Comparison of ENCODE assay signal across 1 cellular context in genomic region chr1:220094016-220094911, GRCh38.
TF ChIP-seq lines count a peak whose summit lies in the region.

IARS2 (plus strand) TSS chr1:220094132; CDS start chr1:220094217, 85 bp downstream.

TF ChIP-seq in HepG2, 621 proteins besides CTCF, POLR2A, EP300 and RAD21 (continued from another document and continues in another):
- TF ChIP-seq ZBTB26 (CRISPR knock-in tag; IDR thresholded peaks at IDR 0.05; ENCODE audit: borderline replicate concordance), result no peak
- TF ChIP-seq KDM2A (CRISPR knock-in tag; IDR thresholded peaks at IDR 0.05; ENCODE audit: borderline replicate concordance, low read depth), result peak; percentile 87
- TF ChIP-seq SETDB1 (CRISPR knock-in tag; IDR thresholded peaks at IDR 0.05; ENCODE audit: borderline replicate concordance), result no peak
- TF ChIP-seq HMG20B (CRISPR knock-in tag; conservative IDR thresholded peaks at IDR 0.05), result no peak
- TF ChIP-seq HDAC6 (IDR thresholded peaks at IDR 0.05; ENCODE audit: low read depth, low read length), result no peak
- 0 out of 2 replicates have a peak, but pooled peaks have one; percentile 36 for TF ChIP-seq NR2C2 (CRISPR knock-in tag; IDR thresholded peaks at IDR 0.05; ENCODE audit: borderline replicate concordance)
- no peak for TF ChIP-seq TIGD3 (CRISPR knock-in tag; IDR thresholded peaks at IDR 0.05; ENCODE audit: borderline replicate concordance)
- peak; percentile 29; the same call in 1 of the 2 replicates for TF ChIP-seq GLI4 (CRISPR knock-in tag; IDR thresholded peaks at IDR 0.05; ENCODE audit: borderline replicate concordance)
- no peak; the same call in 1 of the 2 replicates for TF ChIP-seq ZNF335 (CRISPR knock-in tag; IDR thresholded peaks at IDR 0.05)
- no peak for TF ChIP-seq NCOR1 (IDR thresholded peaks at IDR 0.05; ENCODE audit: borderline replicate concordance, low read length)
- TF ChIP-seq, protein P1, sequence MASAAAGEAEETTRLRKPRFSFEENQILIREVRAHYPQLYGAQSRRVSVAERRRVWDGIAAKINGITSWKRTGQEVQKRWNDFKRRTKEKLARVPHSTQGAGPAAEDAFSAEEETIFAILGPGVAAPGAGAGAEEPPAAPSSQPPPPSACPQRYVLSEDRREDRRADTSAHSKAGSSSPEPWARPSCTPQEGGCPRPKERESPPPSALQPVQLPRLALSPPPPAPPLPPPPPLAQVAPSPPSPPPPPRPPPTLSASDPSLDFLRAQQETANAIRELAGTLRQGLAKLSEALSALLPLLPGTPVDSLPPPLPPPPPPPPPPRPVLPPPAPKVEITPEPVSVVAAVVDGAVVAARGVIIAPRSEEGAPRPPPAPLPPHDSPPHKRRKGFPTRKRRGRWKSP (CRISPR knock-in tag; IDR thresholded peaks at IDR 0.05), result no peak
- 0 out of 2 replicates have a peak, but pooled peaks have one; percentile 30 for TF ChIP-seq ZNF512B (CRISPR knock-in tag; IDR thresholded peaks at IDR 0.05; ENCODE audit: borderline replicate concordance)
- no peak; the same call in 1 of the 2 replicates for TF ChIP-seq HES4 (CRISPR knock-in tag; IDR thresholded peaks at IDR 0.05; ENCODE audit: borderline replicate concordance)
- 0 out of 2 replicates have a peak, but pooled peaks have one; percentile 24 for TF ChIP-seq RCOR2 (CRISPR knock-in tag; IDR thresholded peaks at IDR 0.05)
- TF ChIP-seq ZNF556 (CRISPR knock-in tag; IDR thresholded peaks at IDR 0.05; ENCODE audit: borderline replicate concordance), result no peak
- TF ChIP-seq ZNF770 (CRISPR knock-in tag; IDR thresholded peaks at IDR 0.05), result peak; percentile 90
- TF ChIP-seq RARA (CRISPR knock-in tag; IDR thresholded peaks at IDR 0.05), result no peak
- peak; percentile 31; the same call in 1 of the 2 replicates for TF ChIP-seq ZNF234 (CRISPR knock-in tag; conservative IDR thresholded peaks at IDR 0.05)
- no peak for TF ChIP-seq THYN1 (CRISPR knock-in tag; IDR thresholded peaks at IDR 0.05; ENCODE audit: borderline replicate concordance, low read depth)
- peak; percentile 4; the same call in 1 of the 2 replicates for TF ChIP-seq FOSL2 (CRISPR knock-in tag; IDR thresholded peaks at IDR 0.05)
- TF ChIP-seq SP5 (CRISPR knock-in tag; IDR thresholded peaks at IDR 0.05; ENCODE audit: borderline replicate concordance, low read depth), result 0 out of 2 replicates have a peak, but pooled peaks have one; percentile 16
- TF ChIP-seq CBFB (CRISPR knock-in tag; IDR thresholded peaks at IDR 0.05), result peak; percentile 52; the same call in 1 of the 2 replicates
- no peak for TF ChIP-seq NBN (conservative IDR thresholded peaks at IDR 0.05)
- TF ChIP-seq ZNF761 (CRISPR knock-in tag; conservative IDR thresholded peaks at IDR 0.05), result 0 out of 2 replicates have a peak, but pooled peaks have one; percentile 36
- TF ChIP-seq FOXA1 (IDR thresholded peaks at IDR 0.05), result no peak
- TF ChIP-seq FOXA1 (CRISPR knock-in tag; IDR thresholded peaks at IDR 0.05), result no peak
- peak; percentile 45; the same call in 1 of the 2 replicates for TF ChIP-seq HOXA3 (CRISPR knock-in tag; IDR thresholded peaks at IDR 0.05)
- TF ChIP-seq, protein P2, sequence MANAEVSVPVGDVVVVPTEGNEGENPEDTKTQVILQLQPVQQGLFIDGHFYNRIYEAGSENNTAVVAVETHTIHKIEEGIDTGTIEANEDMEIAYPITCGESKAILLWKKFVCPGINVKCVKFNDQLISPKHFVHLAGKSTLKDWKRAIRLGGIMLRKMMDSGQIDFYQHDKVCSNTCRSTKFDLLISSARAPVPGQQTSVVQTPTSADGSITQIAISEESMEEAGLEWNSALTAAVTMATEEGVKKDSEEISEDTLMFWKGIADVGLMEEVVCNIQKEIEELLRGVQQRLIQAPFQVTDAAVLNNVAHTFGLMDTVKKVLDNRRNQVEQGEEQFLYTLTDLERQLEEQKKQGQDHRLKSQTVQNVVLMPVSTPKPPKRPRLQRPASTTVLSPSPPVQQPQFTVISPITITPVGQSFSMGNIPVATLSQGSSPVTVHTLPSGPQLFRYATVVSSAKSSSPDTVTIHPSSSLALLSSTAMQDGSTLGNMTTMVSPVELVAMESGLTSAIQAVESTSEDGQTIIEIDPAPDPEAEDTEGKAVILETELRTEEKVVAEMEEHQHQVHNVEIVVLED (CRISPR knock-in tag; IDR thresholded peaks at IDR 0.05; ENCODE audit: borderline replicate concordance), result 0 out of 2 replicates have a peak, but pooled peaks have one; percentile 47
- TF ChIP-seq ZKSCAN8 (CRISPR knock-in tag; IDR thresholded peaks at IDR 0.05; ENCODE audit: borderline replicate concordance), result 0 out of 2 replicates have a peak, but pooled peaks have one; percentile 15
- no peak for TF ChIP-seq NFE2 (CRISPR knock-in tag; IDR thresholded peaks at IDR 0.05)
- peak; percentile 14; the same call in 1 of the 2 replicates for TF ChIP-seq BCL6 (CRISPR knock-in tag; IDR thresholded peaks at IDR 0.05)
- TF ChIP-seq NR1H2 (CRISPR knock-in tag; IDR thresholded peaks at IDR 0.05; ENCODE audit: borderline replicate concordance, low read depth), result no peak
- peak; percentile 17; the same call in 1 of the 2 replicates for TF ChIP-seq POGZ (CRISPR knock-in tag; IDR thresholded peaks at IDR 0.05)
- no peak for TF ChIP-seq ZNF24 (IDR thresholded peaks at IDR 0.05)
- no peak for TF ChIP-seq BATF2 (CRISPR knock-in tag; IDR thresholded peaks at IDR 0.05)
- no peak for TF ChIP-seq REL (CRISPR knock-in tag; conservative IDR thresholded peaks at IDR 0.05)
- TF ChIP-seq ZNF253 (CRISPR knock-in tag; IDR thresholded peaks at IDR 0.05; ENCODE audit: borderline replicate concordance), result no peak
- no peak for TF ChIP-seq EZH2 (conservative IDR thresholded peaks at IDR 0.05; ENCODE audit: low read depth, low read length)
- no peak for TF ChIP-seq SMC3 (IDR thresholded peaks at IDR 0.05; ENCODE audit: low read length)
- TF ChIP-seq ATF7-NPFF (CRISPR knock-in tag; IDR thresholded peaks at IDR 0.05; ENCODE audit: low read depth), result peak; percentile 84
- TF ChIP-seq ZSCAN9 (CRISPR knock-in tag; IDR thresholded peaks at IDR 0.05; ENCODE audit: borderline replicate concordance), result peak; percentile 67; the same call in 1 of the 2 replicates
- no peak for TF ChIP-seq STAG1 (CRISPR knock-in tag; IDR thresholded peaks at IDR 0.05)
- TF ChIP-seq, protein P3, sequence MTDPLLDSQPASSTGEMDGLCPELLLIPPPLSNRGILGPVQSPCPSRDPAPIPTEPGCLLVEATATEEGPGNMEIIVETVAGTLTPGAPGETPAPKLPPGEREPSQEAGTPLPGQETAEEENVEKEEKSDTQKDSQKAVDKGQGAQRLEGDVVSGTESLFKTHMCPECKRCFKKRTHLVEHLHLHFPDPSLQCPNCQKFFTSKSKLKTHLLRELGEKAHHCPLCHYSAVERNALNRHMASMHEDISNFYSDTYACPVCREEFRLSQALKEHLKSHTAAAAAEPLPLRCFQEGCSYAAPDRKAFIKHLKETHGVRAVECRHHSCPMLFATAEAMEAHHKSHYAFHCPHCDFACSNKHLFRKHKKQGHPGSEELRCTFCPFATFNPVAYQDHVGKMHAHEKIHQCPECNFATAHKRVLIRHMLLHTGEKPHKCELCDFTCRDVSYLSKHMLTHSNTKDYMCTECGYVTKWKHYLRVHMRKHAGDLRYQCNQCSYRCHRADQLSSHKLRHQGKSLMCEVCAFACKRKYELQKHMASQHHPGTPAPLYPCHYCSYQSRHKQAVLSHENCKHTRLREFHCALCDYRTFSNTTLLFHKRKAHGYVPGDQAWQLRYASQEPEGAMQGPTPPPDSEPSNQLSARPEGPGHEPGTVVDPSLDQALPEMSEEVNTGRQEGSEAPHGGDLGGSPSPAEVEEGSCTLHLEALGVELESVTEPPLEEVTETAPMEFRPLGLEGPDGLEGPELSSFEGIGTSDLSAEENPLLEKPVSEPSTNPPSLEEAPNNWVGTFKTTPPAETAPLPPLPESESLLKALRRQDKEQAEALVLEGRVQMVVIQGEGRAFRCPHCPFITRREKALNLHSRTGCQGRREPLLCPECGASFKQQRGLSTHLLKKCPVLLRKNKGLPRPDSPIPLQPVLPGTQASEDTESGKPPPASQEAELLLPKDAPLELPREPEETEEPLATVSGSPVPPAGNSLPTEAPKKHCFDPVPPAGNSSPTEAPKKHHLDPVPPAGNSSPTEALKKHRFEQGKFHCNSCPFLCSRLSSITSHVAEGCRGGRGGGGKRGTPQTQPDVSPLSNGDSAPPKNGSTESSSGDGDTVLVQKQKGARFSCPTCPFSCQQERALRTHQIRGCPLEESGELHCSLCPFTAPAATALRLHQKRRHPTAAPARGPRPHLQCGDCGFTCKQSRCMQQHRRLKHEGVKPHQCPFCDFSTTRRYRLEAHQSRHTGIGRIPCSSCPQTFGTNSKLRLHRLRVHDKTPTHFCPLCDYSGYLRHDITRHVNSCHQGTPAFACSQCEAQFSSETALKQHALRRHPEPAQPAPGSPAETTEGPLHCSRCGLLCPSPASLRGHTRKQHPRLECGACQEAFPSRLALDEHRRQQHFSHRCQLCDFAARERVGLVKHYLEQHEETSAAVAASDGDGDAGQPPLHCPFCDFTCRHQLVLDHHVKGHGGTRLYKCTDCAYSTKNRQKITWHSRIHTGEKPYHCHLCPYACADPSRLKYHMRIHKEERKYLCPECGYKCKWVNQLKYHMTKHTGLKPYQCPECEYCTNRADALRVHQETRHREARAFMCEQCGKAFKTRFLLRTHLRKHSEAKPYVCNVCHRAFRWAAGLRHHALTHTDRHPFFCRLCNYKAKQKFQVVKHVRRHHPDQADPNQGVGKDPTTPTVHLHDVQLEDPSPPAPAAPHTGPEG (CRISPR knock-in tag; IDR thresholded peaks at IDR 0.05), result peak; percentile 63; the same call in 1 of the 2 replicates
- no peak for TF ChIP-seq ZNF572 (CRISPR knock-in tag; IDR thresholded peaks at IDR 0.05)
